In the genomic region with DNA sequence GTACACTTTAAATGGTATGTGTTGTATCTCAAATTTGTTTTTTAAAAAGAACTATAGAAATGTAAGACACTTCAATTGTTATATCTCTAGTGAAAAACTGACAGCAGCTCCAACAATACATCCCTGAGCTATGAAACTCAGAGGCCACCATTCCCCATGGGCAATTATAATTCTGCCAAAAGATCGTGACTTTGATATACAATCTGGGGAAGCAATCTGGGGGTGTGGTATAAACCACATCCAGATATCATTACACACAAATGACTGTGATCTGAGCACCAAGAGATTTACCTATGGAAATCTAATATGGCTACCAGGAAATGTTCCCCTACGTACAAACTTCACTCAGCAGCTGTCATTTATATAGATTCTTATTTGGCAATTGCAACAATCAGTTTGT, we compare ENCODE assay signal across 14 cellular contexts.
"Had no signal": no experiment of that assay in that cellular context is flagged by ENCODE, and none has a peak within 500 bp of the region (broad histone marks: within the 10 kb centered on the region; RNA-seq: fewer than 3 reads in every experiment).

No MANE protein-coding gene starts in this region.

- H3K4me2 ChIP-seq: hepatocyte had no signal

- H3K36me3 ChIP-seq: adrenal gland, transverse colon, vagina had no signal

- H3K9me3 ChIP-seq: adrenal gland, transverse colon, vagina had no signal

- DNase-seq: activated CD4-positive, alpha-beta T cell treated with anti-CD3 and anti-CD28 coated beads, Interleukin-2, amount 50 U/mL, for 48 hours; activated T-cell treated with anti-CD3 and anti-CD28 coated beads, Interleukin-2, amount 50 U/mL, for 1 hour; adrenal gland; left ventricle myocardium superior; mesenchymal stem cell; natural killer cell; right cardiac atrium; small intestine; stimulated activated CD4-positive, alpha-beta T cell treated with anti-CD3 and anti-CD28 coated beads, Interleukin-4, amount 100 ng/mL, for 24 hours; stimulated activated naive CD4-positive, alpha-beta T cell treated with Interleukin-2 at 50 U/mL for 16 hours; transverse colon had no signal

- H3K79me2 ChIP-seq: hepatocyte had no signal

- H3K27ac ChIP-seq: adrenal gland, hepatocyte, transverse colon, vagina, VCaP had no signal

- H2AFZ ChIP-seq: hepatocyte had no signal

- H3K27me3 ChIP-seq: adrenal gland, hepatocyte, transverse colon, vagina had no signal

- H3K4me3 ChIP-seq: adrenal gland, hepatocyte, transverse colon, vagina had no signal

- H3K4me1 ChIP-seq: transverse colon, vagina had no signal
